Comparison of ENCODE assay signal across 15 cellular contexts in genomic region chr17:69539274-69539673, GRCh38.
A peak's percentile ranks its signal among the peaks of the same experiment; 100 is the strongest.
DNase-seq lines count a peak whose midpoint lies in the region; ATAC-seq, FAIRE-seq and TF ChIP-seq lines count a peak whose summit lies in the region.
"Had no signal": no experiment of that assay in that cellular context is flagged by ENCODE, and none has a peak within 500 bp of the region (broad histone marks: within the 10 kb centered on the region; RNA-seq: fewer than 3 reads in every experiment).

No MANE protein-coding gene starts in this region.

- H3K9ac ChIP-seq in keratinocyte (ENCODE audit: control insufficient read depth, extremely low read depth, insufficient read depth, low read length) = no peak overlapping the region

- dilution Hi-C loops in keratinocyte (cut with MboI; ENCODE audit: extremely low pct_ligation_motif_present, low sequenced_read_pairs) = no loop called here

- H2AFZ ChIP-seq in keratinocyte (ENCODE audit: control insufficient read depth, low read length) = peak overlapping the region; percentile 59

- no peak for ATAC-seq in GM18511 (IDR thresholded peaks at IDR 0.05; ENCODE audit: unreplicated experiment)
- ATAC-seq: gastroesophageal sphincter had no signal

- H3K9me1 ChIP-seq in keratinocyte (ENCODE audit: control insufficient read depth, extremely low read depth, insufficient read depth, low read length) = no peaks in the 10 kb centered on the region

- no peak for FAIRE-seq in keratinocyte (lab: Jason Lieb, UNC)
- FAIRE-seq: GM19239 had no signal

- H3K4me3 ChIP-seq in WI38 (ENCODE audit: low read depth, low read length) (peak overlapping the region; percentile 3), keratinocyte (ENCODE audit: control insufficient read depth in 2 of 3, extremely low read depth in 1 of 3, insufficient read depth in 2 of 3, low read depth in 1 of 3, low read length in 3 of 3) (peak overlapping the region in 1 of 3 experiments; percentile 52)
- H3K4me3 ChIP-seq: gastroesophageal sphincter, left ventricle myocardium inferior, vagina had no signal

- no peak for TF ChIP-seq CTCF in WI38 (IDR thresholded peaks at IDR 0.05; ENCODE audit: low read depth, low read length)
- no peak for TF ChIP-seq CTCF in keratinocyte (optimal IDR thresholded peaks at IDR 0.05 in 1 of 3, IDR thresholded peaks at IDR 0.05 in 1 of 3, conservative IDR thresholded peaks at IDR 0.05 in 1 of 3; ENCODE audit: extremely low read depth in 1 of 3, insufficient read depth in 2 of 3, low read length in 3 of 3)

- DNase-seq in stimulated activated CD4-positive, alpha-beta T cell treated with anti-CD3 and anti-CD28 coated beads, Interleukin-1b, Interleukin-23, amount 100 ng/mL, for 48 hours = peak; percentile 8
- DNase-seq in stimulated activated CD4-positive, alpha-beta T cell treated with anti-CD3 and anti-CD28 coated beads, Interleukin-2, amount 100 ng/mL, for 24 hours = no peak
- DNase-seq in keratinocyte (ENCODE audit: low read depth, low spot score) (no peak), DMS79 (lab: John Stamatoyannopoulos, UW) (no peak), OCI-M1 (lab: John Stamatoyannopoulos, UW) (no peak), cerebellar cortex (ENCODE audit: low spot score) (no peak)
- DNase-seq: activated CD4-positive, alpha-beta T cell treated with anti-CD3 and anti-CD28 coated beads, Interleukin-2, amount 10 ng/mL, durations not matched to agents 24 days and 14 days; left ventricle myocardium inferior; occipital lobe; right cardiac atrium had no signal

- H3K27ac ChIP-seq in keratinocyte (ENCODE audit: control insufficient read depth, insufficient read depth, low read length) = peak overlapping the region; percentile 63
- H3K27ac ChIP-seq: gastroesophageal sphincter, left ventricle myocardium inferior, vagina had no signal

- no peaks in the 10 kb centered on the region for H3K27me3 ChIP-seq in keratinocyte (ENCODE audit: control insufficient read depth, extremely low read depth, insufficient read depth, low read length)
- H3K27me3 ChIP-seq: gastroesophageal sphincter, vagina had no signal

- no peaks in the 10 kb centered on the region for H4K20me1 ChIP-seq in keratinocyte (ENCODE audit: control insufficient read depth, extremely low read depth, insufficient read depth, low read length)

- H3K4me1 ChIP-seq in keratinocyte (ENCODE audit: control insufficient read depth, extremely low read depth, insufficient read depth, low read length) = peaks cover 17% of the 10 kb centered on the region
- H3K4me1 ChIP-seq: gastroesophageal sphincter, left ventricle myocardium inferior, vagina had no signal

- H3K4me2 ChIP-seq in keratinocyte (ENCODE audit: control insufficient read depth, extremely low read depth, insufficient read depth, low read depth, low read length) = peak overlapping the region; percentile 45

- H3K36me3 ChIP-seq in keratinocyte (ENCODE audit: control insufficient read depth in 2 of 2, extremely low read depth in 1 of 2, insufficient read depth in 2 of 2, low read length in 2 of 2) = no peaks in the 10 kb centered on the region

- no peaks in the 10 kb centered on the region for H3K79me2 ChIP-seq in keratinocyte (ENCODE audit: control insufficient read depth, insufficient read depth, low read length)

- H3K9me3 ChIP-seq in keratinocyte (ENCODE audit: control insufficient read depth, low read depth, low read length) = no peaks in the 10 kb centered on the region
- H3K9me3 ChIP-seq: gastroesophageal sphincter, left ventricle myocardium inferior, vagina had no signal
